8 cellular contexts compared by ENCODE assay signal in genomic region chr14:36320210-36321003, GRCh38. TPM values are rescaled to one million over a fixed set of nuclear protein-coding genes. Genes with fewer than 3 reads are reported as not detected.
DNase-seq lines count a peak whose midpoint lies in the region; ATAC-seq and TF ChIP-seq lines count a peak whose summit lies in the region.

MBIP (minus strand) TSS chr14:36320637; CDS start chr14:36320588, 49 bp downstream.

- H3K27ac ChIP-seq in adipose tissue (ENCODE audit: low read depth, low read length) (no peak within 1 kb of the TSS), heart right ventricle (peak within 1 kb of the TSS in 9 of 10 donors; percentile 63 to 88 (median 78)), upper lobe of left lung (peak within 1 kb of the TSS; percentile 86 to 97 (median 90))

- no peak for TF ChIP-seq CTCF in GM12865 (IDR thresholded peaks at IDR 0.05; ENCODE audit: insufficient read depth, low read depth, low read length, missing control alignments)
- no peak for TF ChIP-seq CTCF in heart right ventricle (IDR thresholded peaks at IDR 0.05)
- TF ChIP-seq CTCF in upper lobe of left lung (IDR thresholded peaks at IDR 0.05), result no peak

- DNase-seq in GM12865 (ENCODE audit: low read depth) (peak; percentile 97), NCI-H1436 treated with DMSO at 0.1 percent for 48 hours (lab: John Stamatoyannopoulos, UW) (peak; percentile 92), T-cell (peak; percentile 77 to 96 (median 90)), heart right ventricle (peak; percentile 76 to 96), posterior cingulate gyrus (peak; percentile 83 to 96 (median 88)), upper lobe of left lung (peak; percentile 81 to 96)

- H3K27ac Mint-ChIP-seq in T-cell, result peak within 1 kb of the TSS; percentile 90 to 95

- ATAC-seq in HG02840 (IDR thresholded peaks at IDR 0.05; ENCODE audit: low FRiP score, unreplicated experiment) (peak; percentile 98), T-cell (replicated peaks in 1 of 4) (peak; percentile 94 to 97 (median 96)), heart right ventricle (peak; percentile 99 to 100 (median 100)), upper lobe of left lung (ENCODE audit: low FRiP score in 2 of 2) (peak; percentile 98 to 99)

- POLR2A ChIA-PET in T-cell (lab: Charles Lee), result interaction anchor here (0.5 to 0.8 kb wide), 3 partner anchors 11 to 1390 kb away, joined by 4 read pairs; no protein-coding TSS in a partner anchor

- H3K9me3 ChIP-seq in heart right ventricle (no peaks in the 10 kb centered on the region), upper lobe of left lung (no peaks in the 10 kb centered on the region)

- WGBS in adipose tissue, 3 donors, result 2 to 3% (median 3%) methylated on average over 34 of the region's 34 CpGs
- WGBS in heart right ventricle, 2 donors, result 2% methylated on average over 34 of the region's 34 CpGs
- 2% methylated on average over 29 to 34 of the region's 34 CpGs for WGBS in upper lobe of left lung, 2 donors

- intact Hi-C loops in heart right ventricle (cut with DNase I), result loop anchor here in 1 of 10 donors (10.0 kb wide), 1 partner anchor 1196 kb away; the partner anchor contains the start of genes PPP2R3C and PRORP
- intact Hi-C loops in posterior cingulate gyrus (cut with DNase I), result no loop called here

- H3K4me1 ChIP-seq in heart right ventricle (peaks cover 0 to 35% (median 17%) of the 10 kb centered on the region in 9 donors), upper lobe of left lung (peaks cover 0 to 20% (median 7%) of the 10 kb centered on the region in 4 donors)

- peak in 3 of 4 donors; percentile 55 to 90 (median 69) for TF ChIP-seq POLR2A in upper lobe of left lung (IDR thresholded peaks at IDR 0.05)

- no peaks in the 10 kb centered on the region for H3K9me3 Mint-ChIP-seq in T-cell

- H3K36me3 Mint-ChIP-seq in T-cell, result no peaks in the 10 kb centered on the region

- peak within 1 kb of the TSS; percentile 87 for H3K4me3 ChIP-seq in GM12865 (ENCODE audit: low read depth, low read length)
- H3K4me3 ChIP-seq in heart right ventricle, result peak within 1 kb of the TSS; percentile 77 to 93 (median 84)
- H3K4me3 ChIP-seq in upper lobe of left lung, result peak within 1 kb of the TSS; percentile 73 to 87 (median 82)

- peaks cover 35 to 44% (median 41%) of the 10 kb centered on the region in 3 donors for H3K4me1 Mint-ChIP-seq in T-cell

- no peaks in the 10 kb centered on the region for H3K36me3 ChIP-seq in heart right ventricle
- H3K36me3 ChIP-seq in upper lobe of left lung, result no peaks in the 10 kb centered on the region

- TF ChIP-seq EP300 in upper lobe of left lung (IDR thresholded peaks at IDR 0.05), result peak in 1 of 4 donors; percentile 3

- H3K4me3 Mint-ChIP-seq in T-cell, result peak within 1 kb of the TSS; percentile 89 to 97 (median 96)

- H3K27me3 Mint-ChIP-seq in T-cell, result peaks cover 5 to 10% of the 10 kb centered on the region in 2 donors

- CTCF ChIA-PET in T-cell (lab: Charles Lee), result interaction anchor here in 1 of 2 donors (0.6 kb wide), 1 partner anchor 178 kb away, joined by 8 read pairs; no protein-coding TSS in a partner anchor

- H3K27me3 ChIP-seq in heart right ventricle (peaks cover 0 to 31% (median 0%) of the 10 kb centered on the region in 7 donors), upper lobe of left lung (no peaks in the 10 kb centered on the region)

RNA-seq across cellular contexts. Expression of gene MBIP, which starts in this region (rescaled TPM):
- total RNA-seq in T-cell (10 to 100 TPM; 15.4 to 42.9 (median 17.8) TPM), heart right ventricle (10 to 100 TPM in 7 of 10 donors, 1 to 10 TPM in 3; 8.3 to 15.1 (median 10.2) TPM), upper lobe of left lung (100 to 1,000 TPM in 4 of 6 donors, 10 to 100 TPM in 2; 65.0 to 264 (median 133) TPM)
- polyA plus RNA-seq in adipose tissue (10 to 100 TPM in 2 of 3 donors, 1 to 10 TPM in 1; 9.0 to 16.1 (median 15.3) TPM), heart right ventricle (10 to 100 TPM in 1 of 2 donors, 1 to 10 TPM in 1; 8.2 to 13.5 TPM)
